10 cellular contexts compared by ENCODE assay signal in genomic region chr5:139384591-139385051, GRCh38. TPM values are rescaled to one million over a fixed set of nuclear protein-coding genes. Genes with fewer than 3 reads are reported as not detected.
DNase-seq lines count a peak whose midpoint lies in the region; ATAC-seq and TF ChIP-seq lines count a peak whose summit lies in the region.
"Had no signal": no experiment of that assay in that cellular context is flagged by ENCODE, and none has a peak within 500 bp of the region (broad histone marks: within the 10 kb centered on the region; RNA-seq: fewer than 3 reads in every experiment).

No MANE protein-coding gene starts in this region.

- in situ Hi-C loops in GM18951 (cut with MboI; ENCODE audit: low sequenced_read_pairs, unreplicated experiment): no loop called here

- no peaks in the 10 kb centered on the region for H3K27me3 Mint-ChIP-seq in stimulated activated memory B cell treated with anti-CD40 and anti-IgM and Interleukin-4, amounts not matched to agents 10 μg/mL and 1 μg/mL and 100 μg/mL, for 72 hours

- DNase-seq in PC-9: no peak
- no peak for DNase-seq in left ventricle myocardium inferior
- no peak for DNase-seq in NCI-H1092 (lab: John Stamatoyannopoulos, UW)
- DNase-seq in cortex of kidney (lab: John Stamatoyannopoulos, UW): no peak
- DNase-seq: NCI-H187 treated with DMSO at 0.1 percent for 48 hours; stimulated activated CD4-positive, alpha-beta T cell treated with anti-CD3 and anti-CD28 coated beads, Interleukin-4, amount 100 ng/mL, for 1 hour had no signal

- H3K27ac ChIP-seq in PC-9: no peak overlapping the region
- peak overlapping the region; percentile 80 for H3K27ac ChIP-seq in left ventricle myocardium inferior (replicated peaks)

- CTCF ChIA-PET in PC-9 (lab: Charles Lee): interaction anchor here (1.2 kb wide), 1 partner anchor 1014 kb away, joined by 5 read pairs; no protein-coding TSS in a partner anchor

- intact Hi-C loops in PC-9 (cut with micrococcal nuclease; ENCODE audit: unreplicated experiment): no loop called here
- intact Hi-C loops in left ventricle myocardium inferior (cut with micrococcal nuclease): no loop called here

- peak; percentile 8 for TF ChIP-seq POLR2A in GM18951 (IDR thresholded peaks at IDR 0.05; ENCODE audit: extremely low read depth, insufficient read depth, insufficient read length)

- no peaks in the 10 kb centered on the region for H3K36me3 Mint-ChIP-seq in stimulated activated memory B cell treated with anti-CD40 and anti-IgM and Interleukin-4, amounts not matched to agents 10 μg/mL and 1 μg/mL and 100 μg/mL, for 72 hours

- no peak for ATAC-seq in stimulated activated memory B cell treated with anti-CD40 and anti-IgM and Interleukin-4, amounts not matched to agents 10 μg/mL and 1 μg/mL and 100 μg/mL, for 72 hours
- ATAC-seq in GM18861 (IDR thresholded peaks at IDR 0.05; ENCODE audit: unreplicated experiment): no peak

- peak overlapping the region; percentile 55 for H3K4me2 ChIP-seq in PC-9

- H3K4me3 ChIP-seq in PC-9 (no peak overlapping the region), left ventricle myocardium inferior (peak overlapping the region; percentile 62)

- H3K9me3 ChIP-seq in PC-9 (ENCODE audit: insufficient read depth, low read depth) (no peaks in the 10 kb centered on the region), left ventricle myocardium inferior (replicated peaks) (no peaks in the 10 kb centered on the region)

- H3K9me2 ChIP-seq in PC-9 (ENCODE audit: insufficient read depth): no peaks in the 10 kb centered on the region

- no peaks in the 10 kb centered on the region for H3K79me2 ChIP-seq in PC-9 (ENCODE audit: low read depth)

- peak overlapping the region; percentile 78 for H3K27ac Mint-ChIP-seq in stimulated activated memory B cell treated with anti-CD40 and anti-IgM and Interleukin-4, amounts not matched to agents 10 μg/mL and 1 μg/mL and 100 μg/mL, for 72 hours

- H2AFZ ChIP-seq in PC-9: no peak overlapping the region

- no peaks in the 10 kb centered on the region for H3K9me3 Mint-ChIP-seq in stimulated activated memory B cell treated with anti-CD40 and anti-IgM and Interleukin-4, amounts not matched to agents 10 μg/mL and 1 μg/mL and 100 μg/mL, for 72 hours

- H3K4me1 Mint-ChIP-seq in stimulated activated memory B cell treated with anti-CD40 and anti-IgM and Interleukin-4, amounts not matched to agents 10 μg/mL and 1 μg/mL and 100 μg/mL, for 72 hours: peaks cover 80% of the 10 kb centered on the region

- peak overlapping the region; percentile 53 for H3K4me3 Mint-ChIP-seq in stimulated activated memory B cell treated with anti-CD40 and anti-IgM and Interleukin-4, amounts not matched to agents 10 μg/mL and 1 μg/mL and 100 μg/mL, for 72 hours

- BruUV-seq in PC-9 (replicated peaks; lab: Mats Ljungman, UMichigan): no TSS peak

- H4K20me1 ChIP-seq in PC-9 (ENCODE audit: insufficient read depth): no peaks in the 10 kb centered on the region

- no peaks in the 10 kb centered on the region for H3K27me3 ChIP-seq in PC-9 (ENCODE audit: insufficient read depth, low read depth)
- no peaks in the 10 kb centered on the region for H3K27me3 ChIP-seq in left ventricle myocardium inferior (ENCODE audit: low read depth)

- POLR2A ChIA-PET in PC-9 (lab: Charles Lee; ENCODE audit: unreplicated experiment): no interaction called here

- peaks cover 30% of the 10 kb centered on the region for H3F3A ChIP-seq in PC-9 (ENCODE audit: insufficient read depth, low read depth)

- H3K36me3 ChIP-seq in PC-9 (ENCODE audit: low read depth) (no peaks in the 10 kb centered on the region), left ventricle myocardium inferior (no peaks in the 10 kb centered on the region)

- H3K4me1 ChIP-seq in PC-9 (replicated peaks; ENCODE audit: insufficient read depth) (peaks cover 49% of the 10 kb centered on the region), left ventricle myocardium inferior (peaks cover 37% of the 10 kb centered on the region)

- TF ChIP-seq CTCF in PC-9 (conservative IDR thresholded peaks at IDR 0.05): no peak
- no peak for TF ChIP-seq CTCF in left ventricle myocardium inferior (IDR thresholded peaks at IDR 0.05; ENCODE audit: borderline replicate concordance)

RNA-seq across cellular contexts. Expression of gene SLC23A1, which starts 1.5 kb away (rescaled TPM):
- 1.9 TPM in 2 replicates for total RNA-seq in PC-9 (2021)
- total RNA-seq in left ventricle myocardium inferior: not detected
- total RNA-seq: kidney epithelial cell had no signal

RNA-seq across cellular contexts. Expression of gene MZB1, which starts 5.1 kb away (rescaled TPM):
- total RNA-seq in PC-9 (2021): 0.50 and 0.52 TPM in 2 replicates
- total RNA-seq in left ventricle myocardium inferior: 0.58 TPM
- total RNA-seq: kidney epithelial cell had no signal

RNA-seq across cellular contexts. Expression of gene PROB1, which starts 10.3 kb away (rescaled TPM):
- total RNA-seq in PC-9 (2021) (2.6 and 2.9 TPM in 2 replicates), left ventricle myocardium inferior (46.3 TPM)

RNA-seq across cellular contexts. Expression of gene SPATA24, which starts 19.3 kb away (rescaled TPM):
- total RNA-seq in PC-9 (2021) (6.5 and 9.6 TPM in 2 replicates), left ventricle myocardium inferior (15.7 TPM)

RNA-seq across cellular contexts. Expression of gene PAIP2, which starts 43.0 kb away (rescaled TPM):
- total RNA-seq in PC-9 (2021) (79.4 and 90.5 TPM in 2 replicates), left ventricle myocardium inferior (148 TPM)

Comparison
In these comparisons a context has a peak if more than half of its experiments do, and no peak if none do; other contexts are left out.
1. RNA of gene PROB1, which starts 10.3 kb away (total RNA-seq): 46.3 TPM in left ventricle myocardium inferior (single experiment); 2.6 to 2.9 TPM in PC-9; every median in the first group is over 10 times any median in the second.